17 cellular contexts compared by ENCODE assay signal in genomic region chr15:100934735-100935134, GRCh38. TPM values are rescaled to one million over a fixed set of nuclear protein-coding genes. Genes with fewer than 3 reads are reported as not detected.
A peak's percentile ranks its signal among the peaks of the same experiment; 100 is the strongest.
DNase-seq lines count a peak whose midpoint lies in the region; ATAC-seq, FAIRE-seq and TF ChIP-seq lines count a peak whose summit lies in the region.
"Had no signal": no experiment of that assay in that cellular context is flagged by ENCODE, and none has a peak within 500 bp of the region (broad histone marks: within the 10 kb centered on the region; RNA-seq: fewer than 3 reads in every experiment).

No MANE protein-coding gene starts in this region.

- CTCF ChIA-PET in PC-3 (lab: Charles Lee), result no interaction called here

- ATAC-seq in PC-3, result peak; percentile 49
- peak; percentile 25 for ATAC-seq in esophagus mucosa
- no peak for ATAC-seq in HG02973 (IDR thresholded peaks at IDR 0.05; ENCODE audit: unreplicated experiment)
- ATAC-seq in GM18517 (IDR thresholded peaks at IDR 0.05; ENCODE audit: unreplicated experiment), result no peak

- POLR2A ChIA-PET in PC-3 (lab: Charles Lee; ENCODE audit: unreplicated experiment), result no interaction called here

- H2AFZ ChIP-seq in PC-3 (ENCODE audit: low read length), result no peak overlapping the region

- H3K79me2 ChIP-seq in PC-3 (ENCODE audit: low read length), result no peaks in the 10 kb centered on the region

- H3K27ac ChIP-seq in PC-3 (ENCODE audit: low read length), result no peak overlapping the region
- H3K27ac ChIP-seq: left ventricle myocardium inferior, ovary, testis had no signal

- DNase-seq in AG09309 (ENCODE audit: low read depth) (no peak), GM19239 (ENCODE audit: insufficient read length, low spot score) (no peak), PC-3 (peak; percentile 16), DMS79 (lab: John Stamatoyannopoulos, UW) (no peak), NCI-H69 (lab: John Stamatoyannopoulos, UW) (no peak)
- DNase-seq: activated T-cell treated with anti-CD3 and anti-CD28 coated beads, Interleukin-2, amount 50 U/mL, for 48 hours; foreskin melanocyte; left ventricle myocardium inferior; NCI-H1048; NCI-H526 treated with DMSO at 0.1 percent for 48 hours; ovary; stimulated activated CD4-positive, alpha-beta T cell treated with anti-CD3 and anti-CD28 coated beads, Interleukin-4, amount 100 ng/mL, for 24 hours; testis had no signal

- H3F3A ChIP-seq in PC-3 (ENCODE audit: low read length, unreplicated experiment), result no peaks in the 10 kb centered on the region

- intact Hi-C loops in PC-3 (cut with micrococcal nuclease), result loop anchor here (5.0 kb wide), 1 partner anchor 73 kb away; no protein-coding TSS in a partner anchor

- TF ChIP-seq CTCF in AG09309 (IDR thresholded peaks at IDR 0.05; ENCODE audit: control insufficient read depth, insufficient read depth, low read depth, low read length, missing control alignments), result peak; percentile 24
- TF ChIP-seq CTCF in PC-3 (conservative IDR thresholded peaks at IDR 0.05; ENCODE audit: low read depth, low read length), result peak; percentile 36

- H3K36me3 ChIP-seq in PC-3 (ENCODE audit: low read depth, low read length), result no peaks in the 10 kb centered on the region
- H3K36me3 ChIP-seq: left ventricle myocardium inferior, ovary had no signal

- FAIRE-seq in GM19239 (lab: Jason Lieb, UNC), result peak; percentile 79
- FAIRE-seq: TTC549 had no signal

- H3K9ac ChIP-seq in PC-3 (ENCODE audit: low read length), result no peak overlapping the region

- no TSS peak for BruUV-seq in PC-3 (replicated peaks; lab: Mats Ljungman, UMichigan)

- no peak overlapping the region for H3K4me2 ChIP-seq in PC-3 (ENCODE audit: low read length)

- H3K4me3 ChIP-seq in AG09309 (ENCODE audit: control insufficient read depth, low read depth, low read length) (no peak overlapping the region), PC-3 (ENCODE audit: low read length) (no peak overlapping the region)
- H3K4me3 ChIP-seq: left ventricle myocardium inferior, ovary, testis had no signal

- H3K27me3 ChIP-seq in PC-3 (ENCODE audit: low read length), result no peaks in the 10 kb centered on the region
- H3K27me3 ChIP-seq: ovary, testis had no signal

- H3K9me3 ChIP-seq in PC-3 (ENCODE audit: low read length), result no peaks in the 10 kb centered on the region
- H3K9me3 ChIP-seq: ovary, testis had no signal

- H3K4me1 ChIP-seq in PC-3 (ENCODE audit: insufficient read depth, low read length), result peaks cover 4% of the 10 kb centered on the region; the same call in 1 of the 2 replicates
- H3K4me1 ChIP-seq: left ventricle myocardium inferior had no signal

- no peaks in the 10 kb centered on the region for H3K9me2 ChIP-seq in PC-3 (replicated peaks; ENCODE audit: low read length)

- H4K20me1 ChIP-seq in PC-3 (ENCODE audit: low read length), result no peaks in the 10 kb centered on the region

RNA-seq across cellular contexts. Expression of gene LRRK1, which starts 15.6 kb away (rescaled TPM):
- total RNA-seq in PC-3 (2014; rRNA removed) (7.0 and 11.4 TPM in 2 replicates), esophagus mucosa (14.2 TPM)

RNA-seq across cellular contexts. Expression of gene ALDH1A3, which starts 55.1 kb away (rescaled TPM):
- total RNA-seq in PC-3 (2014; rRNA removed) (5,398 and 6,043 TPM in 2 replicates), esophagus mucosa (15.7 TPM)

Comparison
In these comparisons a context has a peak if more than half of its experiments do, and no peak if none do; other contexts are left out.
1. ATAC-seq: peak in PC-3 (single experiment) and esophagus mucosa (single experiment); none in HG02973 (single experiment) and GM18517 (single experiment).
2. RNA of gene ALDH1A3, which starts 55.1 kb away (total RNA-seq): 5,398 to 6,043 TPM in PC-3; 15.7 TPM in esophagus mucosa (single experiment); every median in the first group is over 100 times any median in the second.